Comparison of ENCODE assay signal across 9 cellular contexts in the genomic region with DNA sequence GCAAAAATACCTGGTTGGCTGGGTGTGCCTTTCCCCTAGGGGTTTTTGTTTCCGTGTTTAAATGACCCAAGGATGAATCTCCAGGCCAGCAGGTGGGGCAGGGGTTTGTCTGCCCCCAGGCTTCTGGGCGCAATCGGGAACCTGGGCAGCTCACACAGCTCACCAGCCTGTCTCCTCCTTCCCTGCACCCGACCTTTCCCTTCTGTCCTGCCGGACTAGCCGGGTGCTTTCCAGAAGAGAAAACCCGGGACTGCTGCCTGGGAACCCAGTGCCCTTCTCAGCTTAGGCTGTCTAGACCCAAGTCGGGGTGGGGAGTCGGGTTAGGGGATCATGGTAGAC.
A peak's percentile ranks its signal among the peaks of the same experiment; 100 is the strongest.
DNase-seq lines count a peak whose midpoint lies in the region; ATAC-seq and TF ChIP-seq lines count a peak whose summit lies in the region.
"Had no signal": no experiment of that assay in that cellular context is flagged by ENCODE, and none has a peak within 500 bp of the region (broad histone marks: within the 10 kb centered on the region; RNA-seq: fewer than 3 reads in every experiment).

No MANE protein-coding gene starts in this region.

- TF ChIP-seq CTCF in OCI-LY1 (IDR thresholded peaks at IDR 0.05; ENCODE audit: low read length) (no peak), epithelial cell of proximal tubule (conservative IDR thresholded peaks at IDR 0.05; ENCODE audit: low read depth, low read length) (no peak), suprapubic skin (IDR thresholded peaks at IDR 0.05) (no peak)

- H3K27me3 ChIP-seq in OCI-LY1 (ENCODE audit: insufficient read depth, low read length) (no peaks in the 10 kb centered on the region), mesendoderm (ENCODE audit: insufficient read depth, low read length, poor library complexity) (no peaks in the 10 kb centered on the region), suprapubic skin (no peaks in the 10 kb centered on the region)

- H3K4me1 ChIP-seq in OCI-LY1 (ENCODE audit: insufficient read depth, low read length, severe bottlenecking) (peaks cover 94% of the 10 kb centered on the region), mesendoderm (ENCODE audit: control insufficient read depth, low read depth, low read length) (peaks cover 31% of the 10 kb centered on the region), suprapubic skin (peaks cover 64% of the 10 kb centered on the region)

- H3K36me3 ChIP-seq in OCI-LY1 (ENCODE audit: insufficient read depth, low read length) (no peaks in the 10 kb centered on the region), mesendoderm (ENCODE audit: control insufficient read depth, insufficient read depth, low read length) (no peaks in the 10 kb centered on the region), suprapubic skin (no peaks in the 10 kb centered on the region)

- H3K4me3 ChIP-seq in OCI-LY1 (ENCODE audit: low read depth, low read length, poor library complexity, severe bottlenecking) = peak overlapping the region; percentile 36
- peak overlapping the region; percentile 18 for H3K4me3 ChIP-seq in epithelial cell of proximal tubule (ENCODE audit: low read depth, low read length)
- H3K4me3 ChIP-seq in mesendoderm (ENCODE audit: low read length) = peak overlapping the region; percentile 27
- H3K4me3 ChIP-seq in suprapubic skin = peak overlapping the region; percentile 51

- H3K4me2 ChIP-seq in OCI-LY1 (ENCODE audit: low read length) = peak overlapping the region; percentile 47
- H3K4me2 ChIP-seq in mesendoderm (ENCODE audit: low read length) = peak overlapping the region; percentile 85

- H3K9ac ChIP-seq in OCI-LY1 (ENCODE audit: low read length) (peak overlapping the region; percentile 51; the same call in 1 of the 2 replicates), mesendoderm (ENCODE audit: low read length) (peak overlapping the region; percentile 79)

- peak overlapping the region; percentile 88 for H3K56ac ChIP-seq in mesendoderm (ENCODE audit: low read length)

- WGBS in mesendoderm (ENCODE audit: extremely low coverage, insufficient coverage, low lambda C conversion rate) = no CpG with 5 or more reads among the region's 9 CpGs
- 7% methylated on average over 4 of the region's 9 CpGs for WGBS in suprapubic skin

- no peaks in the 10 kb centered on the region for H3K9me3 ChIP-seq in OCI-LY1 (ENCODE audit: low read length)
- no peaks in the 10 kb centered on the region for H3K9me3 ChIP-seq in suprapubic skin

- no peaks in the 10 kb centered on the region for H4K20me1 ChIP-seq in OCI-LY1 (ENCODE audit: insufficient read depth, low read length)

- H3K9me2 ChIP-seq in OCI-LY1 (ENCODE audit: low read depth, low read length) = no peaks in the 10 kb centered on the region

- no peak overlapping the region for H4K5ac ChIP-seq in mesendoderm (ENCODE audit: low read length)

- H3K4ac ChIP-seq in mesendoderm (ENCODE audit: low read depth, low read length) = no peak overlapping the region

- no peak overlapping the region for H2AK5ac ChIP-seq in mesendoderm (ENCODE audit: low read length)

- ATAC-seq in GM19035 (IDR thresholded peaks at IDR 0.05; ENCODE audit: unreplicated experiment) (no peak), HG03460 (IDR thresholded peaks at IDR 0.05; ENCODE audit: unreplicated experiment) (no peak)

- peak overlapping the region; percentile 4 for H2BK5ac ChIP-seq in mesendoderm (ENCODE audit: low read length)

- H2AFZ ChIP-seq in OCI-LY1 (ENCODE audit: low read length) = no peak overlapping the region

- H3K27ac ChIP-seq in OCI-LY1 (ENCODE audit: low read depth, low read length, poor library complexity, severe bottlenecking) = peak overlapping the region; percentile 85
- H3K27ac ChIP-seq in mesendoderm (ENCODE audit: low read depth, low read length) = peak overlapping the region; percentile 39
- peak overlapping the region; percentile 85 for H3K27ac ChIP-seq in suprapubic skin

- peak overlapping the region; percentile 68 for H3K23ac ChIP-seq in mesendoderm (ENCODE audit: low read length)

- TF ChIP-seq POLR2A in suprapubic skin (IDR thresholded peaks at IDR 0.05) = no peak

- no peak overlapping the region for H2BK15ac ChIP-seq in mesendoderm (replicated peaks; ENCODE audit: low read depth)

- H3F3A ChIP-seq in OCI-LY1 (ENCODE audit: insufficient read depth, low read length) = no peaks in the 10 kb centered on the region

- H3K18ac ChIP-seq in mesendoderm (ENCODE audit: low read length) = peak overlapping the region; percentile 51

- H3K79me2 ChIP-seq in OCI-LY1 (ENCODE audit: insufficient read depth, low read length) (no peaks in the 10 kb centered on the region), mesendoderm (ENCODE audit: control insufficient read depth, insufficient read depth, low read length) (peaks cover 7% of the 10 kb centered on the region)

- H3K79me1 ChIP-seq in mesendoderm (ENCODE audit: low read length) = peaks cover 35% of the 10 kb centered on the region

- no peak overlapping the region for H2BK120ac ChIP-seq in mesendoderm (ENCODE audit: low read depth, low read length)

- no peak overlapping the region for H4K8ac ChIP-seq in mesendoderm (ENCODE audit: low read depth, low read length)

- DNase-seq in epithelial cell of proximal tubule (ENCODE audit: low read depth) (no peak), mesendoderm (peak; percentile 74), suprapubic skin (ENCODE audit: low spot score in 2 of 2) (no peak), LoVo (ENCODE audit: low spot score) (no peak), NCI-H2171 (lab: John Stamatoyannopoulos, UW) (no peak)
- DNase-seq: GOT3 had no signal

- TF ChIP-seq EP300 in suprapubic skin (IDR thresholded peaks at IDR 0.05) = no peak
